28 cellular contexts compared by ENCODE assay signal in genomic region chr13:40121711-40122110, GRCh38.
"Had no signal": no experiment of that assay in that cellular context is flagged by ENCODE, and none has a peak within 500 bp of the region (broad histone marks: within the 10 kb centered on the region; RNA-seq: fewer than 3 reads in every experiment).

No MANE protein-coding gene starts in this region.

- H3K9me3 ChIP-seq: MG63, Peyer's patch had no signal

- H3K36me3 ChIP-seq: cardiac muscle cell, MG63, Peyer's patch had no signal

- H3K4me3 ChIP-seq: cardiac muscle cell, MG63, Peyer's patch had no signal

- H3K27ac ChIP-seq: cardiac muscle cell, Peyer's patch had no signal

- ATAC-seq: activated CD8-positive, alpha-beta memory T cell treated with anti-CD3 and anti-CD28 coated beads, Interleukin-2, amount 10 ng/mL, durations not matched to agents 7 days and 5 days; T-helper 17 cell had no signal

- H3K27me3 ChIP-seq: cardiac muscle cell, MG63, Peyer's patch had no signal

- H3K4me1 ChIP-seq: Peyer's patch had no signal

- FAIRE-seq: astrocyte, TTC549 had no signal

- DNase-seq: activated B cell treated with CpG ODN at 0.5 μM for 24 hours; activated CD4-positive, alpha-beta T cell treated with anti-CD3 and anti-CD28 coated beads for 1 hour; activated CD4-positive, alpha-beta T cell treated with anti-CD3 and anti-CD28 coated beads, Interleukin-2, amount 10 ng/mL, durations not matched to agents 24 days and 14 days; activated CD4-positive, alpha-beta T cell treated with anti-CD3 and anti-CD28 coated beads, Interleukin-2, amount 50 U/mL, for 48 hours; activated CD8-positive, alpha-beta memory T cell treated with anti-CD3 and anti-CD28 coated beads, Interleukin-2, amount 10 ng/mL, durations not matched to agents 7 days and 5 days; activated effector memory CD4-positive, alpha-beta T cell treated with Interleukin-2 at 50 U/mL for 16 hours; activated naive CD4-positive, alpha-beta T cell; activated T-cell treated with anti-CD3 and anti-CD28 coated beads, Interleukin-2, amount 50 U/mL, for 24 hours; amniotic stem cell; KG1; MG63; MV-4-11; NCI-H1092 treated with DMSO at 0.1 percent for 48 hours; NCI-H1417 treated with DMSO at 0.1 percent for 48 hours; NCI-H1694; NCI-H2029; NCI-H2107; NCI-H2171 treated with DMSO at 0.1 percent for 48 hours; NCI-H226; NCI-H774; NK-92 treated with Interleukin-12 subunit alpha and Interleukin-12 subunit beta, amount 100 ng/mL, for 24 hours; Peyer's patch; SHP77; T-helper 17 cell; T1000 had no signal
